Comparison of ENCODE assay signal across 32 cellular contexts in genomic region chr6:136677822-136678221, GRCh38.
A peak's percentile ranks its signal among the peaks of the same experiment; 100 is the strongest.
DNase-seq lines count a peak whose midpoint lies in the region; ATAC-seq and TF ChIP-seq lines count a peak whose summit lies in the region.
"Had no signal": no experiment of that assay in that cellular context is flagged by ENCODE, and none has a peak within 500 bp of the region (broad histone marks: within the 10 kb centered on the region; RNA-seq: fewer than 3 reads in every experiment).

No MANE protein-coding gene starts in this region.

- H3K27me3 ChIP-seq in esophagus squamous epithelium, result no peaks in the 10 kb centered on the region
- no peaks in the 10 kb centered on the region for H3K27me3 ChIP-seq in lung (ENCODE audit: control insufficient read depth, insufficient read depth)
- no peaks in the 10 kb centered on the region for H3K27me3 ChIP-seq in A673 (replicated peaks; ENCODE audit: insufficient read depth, low read depth, low read length, poor library complexity)
- H3K27me3 ChIP-seq: dorsolateral prefrontal cortex, neutrophil, sigmoid colon, tibial artery had no signal

- peak; percentile 30 for DNase-seq in DMS53 (lab: John Stamatoyannopoulos, UW)
- DNase-seq in DMS53 treated with DMSO at 0.1 percent for 48 hours (lab: John Stamatoyannopoulos, UW; ENCODE audit: unreplicated experiment), result no peak
- DNase-seq in esophagus squamous epithelium (lab: John Stamatoyannopoulos, UW), result no peak
- DNase-seq in lung (ENCODE audit: low spot score), result no peak
- no peak for DNase-seq in activated naive CD4-positive, alpha-beta T cell treated with anti-CD3 and anti-CD28 coated beads for 36 hours
- DNase-seq in A673 (ENCODE audit: low spot score), result no peak
- DNase-seq: activated CD4-positive, alpha-beta memory T cell treated with anti-CD3 and anti-CD28 coated beads, Interleukin-2, amount 10 ng/mL, durations not matched to agents 7 days and 5 days; activated naive CD4-positive, alpha-beta T cell treated with anti-CD3 and anti-CD28 coated beads, Interleukin-2, amount 10 ng/mL, durations not matched to agents 7 days and 5 days; dorsolateral prefrontal cortex; hippocampal formation; KG1; left ventricle myocardium inferior; MM.1S; naive B cell; NCI-H1105 treated with DMSO at 0.1 percent for 48 hours; NCI-H1930; NCI-H2171 treated with DMSO at 0.1 percent for 48 hours; NCI-H510A treated with DMSO at 0.1 percent for 48 hours; NK-92 treated with Interleukin-12 subunit alpha and Interleukin-12 subunit beta, amount 100 ng/mL, for 24 hours; SHP77; sigmoid colon; stimulated activated CD4-positive, alpha-beta T cell treated with anti-CD3 and anti-CD28 coated beads, Interleukin-4, amount 100 ng/mL, for 4 hours; T-helper 2 cell; tibial artery had no signal

- TF ChIP-seq CTCF in esophagus squamous epithelium (IDR thresholded peaks at IDR 0.05) (no peak), lung (IDR thresholded peaks at IDR 0.05; ENCODE audit: control extremely low read depth, extremely low read depth) (no peak), A673 (conservative IDR thresholded peaks at IDR 0.05; ENCODE audit: low read depth, low read length) (no peak)

- intact Hi-C loops in esophagus squamous epithelium (cut with DNase I) (no loop called here), A673 (cut with micrococcal nuclease; ENCODE audit: unreplicated experiment) (no loop called here)
- intact Hi-C loops in activated naive CD4-positive, alpha-beta T cell treated with anti-CD3 and anti-CD28 coated beads for 36 hours (cut with micrococcal nuclease), result no loop called here

- POLR2A ChIA-PET in A673 (lab: Charles Lee; ENCODE audit: low non-redundant PET), result no interaction called here

- H3K9me3 ChIP-seq in esophagus squamous epithelium (no peaks in the 10 kb centered on the region), lung (ENCODE audit: control insufficient read depth in 2 of 2, insufficient read depth in 1 of 2, low read length in 1 of 2) (no peaks in the 10 kb centered on the region), A673 (ENCODE audit: low read depth, low read length, poor library complexity, severe bottlenecking) (peaks cover 6% of the 10 kb centered on the region)
- H3K9me3 ChIP-seq: Caco-2, left ventricle myocardium inferior, neutrophil, sigmoid colon, tibial artery had no signal

- H3K4me1 Mint-ChIP-seq in activated naive CD4-positive, alpha-beta T cell treated with anti-CD3 and anti-CD28 coated beads for 36 hours (ENCODE audit: low read depth), result no peaks in the 10 kb centered on the region
- H3K4me1 Mint-ChIP-seq: activated CD4-positive, alpha-beta memory T cell treated with anti-CD3 and anti-CD28 coated beads, Interleukin-2, amount 10 ng/mL, durations not matched to agents 7 days and 5 days; activated naive CD4-positive, alpha-beta T cell treated with anti-CD3 and anti-CD28 coated beads, Interleukin-2, amount 10 ng/mL, durations not matched to agents 7 days and 5 days; brain had no signal

- H3K27ac Mint-ChIP-seq in activated naive CD4-positive, alpha-beta T cell treated with anti-CD3 and anti-CD28 coated beads for 36 hours, result no peak overlapping the region
- H3K27ac Mint-ChIP-seq: activated CD4-positive, alpha-beta memory T cell treated with anti-CD3 and anti-CD28 coated beads, Interleukin-2, amount 10 ng/mL, durations not matched to agents 7 days and 5 days; activated naive CD4-positive, alpha-beta T cell treated with anti-CD3 and anti-CD28 coated beads, Interleukin-2, amount 10 ng/mL, durations not matched to agents 7 days and 5 days; brain; progenitor cell of endocrine pancreas had no signal

- H3K27ac ChIP-seq in esophagus squamous epithelium, result peak overlapping the region in 3 of 4 donors; percentile 40 to 59 (median 48)
- no peak overlapping the region for H3K27ac ChIP-seq in lung (ENCODE audit: low read depth in 1 of 2, low read length in 1 of 2)
- H3K27ac ChIP-seq in A673 (ENCODE audit: low read depth, low read length, poor library complexity, severe bottlenecking), result no peak overlapping the region
- H3K27ac ChIP-seq: 22Rv1, C4-2B, dorsolateral prefrontal cortex, left ventricle myocardium inferior, neutrophil, sigmoid colon, tibial artery had no signal

- no peak overlapping the region for H3K4me3 Mint-ChIP-seq in activated naive CD4-positive, alpha-beta T cell treated with anti-CD3 and anti-CD28 coated beads for 36 hours
- H3K4me3 Mint-ChIP-seq: activated CD4-positive, alpha-beta memory T cell treated with anti-CD3 and anti-CD28 coated beads, Interleukin-2, amount 10 ng/mL, durations not matched to agents 7 days and 5 days; activated naive CD4-positive, alpha-beta T cell treated with anti-CD3 and anti-CD28 coated beads, Interleukin-2, amount 10 ng/mL, durations not matched to agents 7 days and 5 days; brain; naive B cell had no signal

- H3K4me3 ChIP-seq in esophagus squamous epithelium, result no peak overlapping the region
- H3K4me3 ChIP-seq in lung, result no peak overlapping the region
- H3K4me3 ChIP-seq in A673 (ENCODE audit: low read depth, low read length, poor library complexity, severe bottlenecking), result no peak overlapping the region
- H3K4me3 ChIP-seq: dorsolateral prefrontal cortex, left ventricle myocardium inferior, sigmoid colon, tibial artery had no signal

- no peak for TF ChIP-seq POLR2A in esophagus squamous epithelium (IDR thresholded peaks at IDR 0.05)

- CTCF ChIA-PET in activated naive CD4-positive, alpha-beta T cell treated with anti-CD3 and anti-CD28 coated beads for 36 hours (lab: Charles Lee), result no interaction called here
- CTCF ChIA-PET in A673 (lab: Charles Lee), result no interaction called here

- no peaks in the 10 kb centered on the region for H3K36me3 ChIP-seq in esophagus squamous epithelium
- no peaks in the 10 kb centered on the region for H3K36me3 ChIP-seq in lung (ENCODE audit: control insufficient read depth in 2 of 2, insufficient read depth in 2 of 2, low read length in 2 of 2)
- H3K36me3 ChIP-seq in A673 (ENCODE audit: insufficient read depth, low read length, poor library complexity, severe bottlenecking), result no peaks in the 10 kb centered on the region
- H3K36me3 ChIP-seq: left ventricle myocardium inferior, sigmoid colon had no signal

- H3K9me3 Mint-ChIP-seq in activated naive CD4-positive, alpha-beta T cell treated with anti-CD3 and anti-CD28 coated beads for 36 hours, result peaks cover 7% of the 10 kb centered on the region
- H3K9me3 Mint-ChIP-seq: activated CD4-positive, alpha-beta memory T cell treated with anti-CD3 and anti-CD28 coated beads, Interleukin-2, amount 10 ng/mL, durations not matched to agents 7 days and 5 days; activated naive CD4-positive, alpha-beta T cell treated with anti-CD3 and anti-CD28 coated beads, Interleukin-2, amount 10 ng/mL, durations not matched to agents 7 days and 5 days had no signal

- peaks cover 8% of the 10 kb centered on the region for H3K36me3 Mint-ChIP-seq in activated naive CD4-positive, alpha-beta T cell treated with anti-CD3 and anti-CD28 coated beads for 36 hours (ENCODE audit: low read depth)
- H3K36me3 Mint-ChIP-seq: brain had no signal

- BruUV-seq in A673 (replicated peaks; lab: Mats Ljungman, UMichigan), result no TSS peak

- H3K4me1 ChIP-seq in esophagus squamous epithelium (peaks cover 0 to 29% (median 0%) of the 10 kb centered on the region in 3 donors), lung (ENCODE audit: control insufficient read depth in 2 of 2, insufficient read depth in 2 of 2, low read length in 2 of 2) (peaks cover 0 to 2% of the 10 kb centered on the region in 2 donors), A673 (ENCODE audit: insufficient read depth, low read length, poor library complexity, severe bottlenecking) (peaks cover 1% of the 10 kb centered on the region)
- H3K4me1 ChIP-seq: sigmoid colon had no signal

- no peaks in the 10 kb centered on the region for H3K27me3 Mint-ChIP-seq in activated naive CD4-positive, alpha-beta T cell treated with anti-CD3 and anti-CD28 coated beads for 36 hours (ENCODE audit: low read depth)
- H3K27me3 Mint-ChIP-seq: activated CD4-positive, alpha-beta memory T cell treated with anti-CD3 and anti-CD28 coated beads, Interleukin-2, amount 10 ng/mL, durations not matched to agents 7 days and 5 days; activated naive CD4-positive, alpha-beta T cell treated with anti-CD3 and anti-CD28 coated beads, Interleukin-2, amount 10 ng/mL, durations not matched to agents 7 days and 5 days; brain; naive B cell; progenitor cell of endocrine pancreas had no signal

- ATAC-seq in lung (ENCODE audit: insufficient read depth, low FRiP score) (peak; percentile 41), GM21526 (IDR thresholded peaks at IDR 0.05; ENCODE audit: low FRiP score, unreplicated experiment) (no peak), GM21367 (IDR thresholded peaks at IDR 0.05; ENCODE audit: unreplicated experiment) (no peak)

Comparison
In these comparisons a context has a peak if more than half of its experiments do, and no peak if none do; other contexts are left out.
1. H3K27ac ChIP-seq: peak in esophagus squamous epithelium (3 of 4); none in lung (0 of 2) and A673 (single experiment).